ENCODE assay signal across 14 cellular contexts in genomic region chr17:32283745-32284207, GRCh38. TPM values are rescaled to one million over a fixed set of nuclear protein-coding genes. Genes with fewer than 3 reads are reported as not detected.
DNase-seq lines count a peak whose midpoint lies in the region; ATAC-seq, FAIRE-seq and TF ChIP-seq lines count a peak whose summit lies in the region.
"Had no signal": no experiment of that assay in that cellular context is flagged by ENCODE, and none has a peak within 500 bp of the region (broad histone marks: within the 10 kb centered on the region; RNA-seq: fewer than 3 reads in every experiment).

No MANE protein-coding gene starts in this region.

- no peak for FAIRE-seq in K562 (lab: Jason Lieb, UNC)

- TF ChIP-seq EP300 in K562 (IDR thresholded peaks at IDR 0.05; ENCODE audit: low read length) = no peak

- H3K9me3 Mint-ChIP-seq in naive B cell = no peaks in the 10 kb centered on the region
- no peaks in the 10 kb centered on the region for H3K9me3 Mint-ChIP-seq in activated CD4-positive, alpha-beta memory T cell treated with anti-CD3 and anti-CD28 coated beads for 36 hours
- H3K9me3 Mint-ChIP-seq: activated naive CD8-positive, alpha-beta T cell treated with anti-CD3 and anti-CD28 coated beads, Interleukin-2, amount 10 ng/mL, durations not matched to agents 7 days and 5 days; CD4-positive, alpha-beta memory T cell; stimulated activated naive CD8-positive, alpha-beta T cell treated with anti-CD3 and anti-CD28 coated beads, Interleukin-15, amount 100 ng/mL, for 72 hours had no signal

- no peak for TF ChIP-seq POLR2A in K562 (conservative IDR thresholded peaks at IDR 0.05)

- H3K9ac ChIP-seq in K562 (ENCODE audit: insufficient read depth in 1 of 2, low read depth in 2 of 2, low read length in 2 of 2) = peak overlapping the region in 1 of 2 experiments; percentile 28; a peak in 1 of 4 replicates

- TF ChIP-seq RAD21 in K562 (CRISPR knock-in tag; conservative IDR thresholded peaks at IDR 0.05 in 1 of 2, IDR thresholded peaks at IDR 0.05 in 1 of 2) = no peak

- H4K20me1 ChIP-seq in K562 (replicated peaks; ENCODE audit: control insufficient read depth, insufficient read depth, low read length) = no peaks in the 10 kb centered on the region

- no peak overlapping the region for H3K4me3 ChIP-seq in K562

- H3K79me2 ChIP-seq in K562 (ENCODE audit: control insufficient read depth, insufficient read depth, low read length) = no peaks in the 10 kb centered on the region

- ATAC-seq in K562 = no peak
- peak; percentile 59 to 79 for ATAC-seq in naive B cell (ENCODE audit: low read depth in 2 of 2)
- ATAC-seq in left colon = no peak
- ATAC-seq in HG03342 (IDR thresholded peaks at IDR 0.05; ENCODE audit: unreplicated experiment) = no peak
- ATAC-seq: stimulated activated naive CD8-positive, alpha-beta T cell treated with anti-CD3 and anti-CD28 coated beads, Interleukin-15, amount 100 ng/mL, for 72 hours had no signal

- H3K27ac ChIP-seq in K562 (ENCODE audit: extremely low read depth, low read depth, low read length) = no peak overlapping the region
- H3K27ac ChIP-seq: WERI-Rb-1 had no signal

- H3K36me3 Mint-ChIP-seq in naive B cell = no peaks in the 10 kb centered on the region
- H3K36me3 Mint-ChIP-seq in activated CD4-positive, alpha-beta memory T cell treated with anti-CD3 and anti-CD28 coated beads for 36 hours = no peaks in the 10 kb centered on the region
- H3K36me3 Mint-ChIP-seq: activated naive CD8-positive, alpha-beta T cell treated with anti-CD3 and anti-CD28 coated beads, Interleukin-2, amount 10 ng/mL, durations not matched to agents 7 days and 5 days; CD4-positive, alpha-beta memory T cell had no signal

- no peaks in the 10 kb centered on the region; the same call in 2 of the 3 replicates for H3K36me3 ChIP-seq in K562 (ENCODE audit: control insufficient read depth, insufficient read depth, low read length)

- H3K27me3 Mint-ChIP-seq in naive B cell = peaks cover 35 to 62% (median 54%) of the 10 kb centered on the region in 3 donors
- peaks cover 6% of the 10 kb centered on the region for H3K27me3 Mint-ChIP-seq in activated CD4-positive, alpha-beta memory T cell treated with anti-CD3 and anti-CD28 coated beads for 36 hours

- no peak overlapping the region for H3K4me2 ChIP-seq in K562 (ENCODE audit: insufficient read depth, low read length)

- CTCF ChIA-PET in K562 (lab: Yijun Ruan, JAX; ENCODE audit: low intra/inter-chr PET ratio) = no interaction called here
- CTCF ChIA-PET in activated CD4-positive, alpha-beta memory T cell treated with anti-CD3 and anti-CD28 coated beads for 36 hours (lab: Charles Lee) = interaction anchor here (0.7 kb wide), 1 partner anchor 331 kb away, joined by 3 read pairs; no protein-coding TSS in a partner anchor

- H3K4me3 Mint-ChIP-seq in naive B cell = peak overlapping the region in 3 of 8 donors; percentile 37 to 80 (median 45)
- no peak overlapping the region for H3K4me3 Mint-ChIP-seq in activated CD4-positive, alpha-beta memory T cell treated with anti-CD3 and anti-CD28 coated beads for 36 hours
- H3K4me3 Mint-ChIP-seq: activated naive CD8-positive, alpha-beta T cell treated with anti-CD3 and anti-CD28 coated beads, Interleukin-2, amount 10 ng/mL, durations not matched to agents 7 days and 5 days; CD4-positive, alpha-beta memory T cell; stimulated activated naive CD8-positive, alpha-beta T cell treated with anti-CD3 and anti-CD28 coated beads, Interleukin-15, amount 100 ng/mL, for 72 hours had no signal

- peaks cover 50 to 68% of the 10 kb centered on the region in 2 experiments for H3K4me1 ChIP-seq in K562 (replicated peaks in 1 of 2; ENCODE audit: control insufficient read depth in 2 of 2, insufficient read depth in 2 of 2, low read length in 2 of 2)

- POLR2A ChIA-PET in K562 (lab: Yijun Ruan, JAX) = no interaction called here
- POLR2A ChIA-PET in activated CD4-positive, alpha-beta memory T cell treated with anti-CD3 and anti-CD28 coated beads for 36 hours (lab: Charles Lee) = no interaction called here

- H3K9me1 ChIP-seq in K562 (ENCODE audit: control insufficient read depth, insufficient read depth, low read length) = no peaks in the 10 kb centered on the region

- no peaks in the 10 kb centered on the region for H3K27me3 ChIP-seq in K562 (ENCODE audit: control insufficient read depth in 2 of 2, insufficient read depth in 2 of 2, low read length in 2 of 2)

- H3K4me1 Mint-ChIP-seq in naive B cell = peaks cover 9 to 14% (median 13%) of the 10 kb centered on the region in 3 donors
- H3K4me1 Mint-ChIP-seq in activated CD4-positive, alpha-beta memory T cell treated with anti-CD3 and anti-CD28 coated beads for 36 hours (ENCODE audit: low read depth) = no peaks in the 10 kb centered on the region
- H3K4me1 Mint-ChIP-seq: CD4-positive, alpha-beta memory T cell; stimulated activated naive CD8-positive, alpha-beta T cell treated with anti-CD3 and anti-CD28 coated beads, Interleukin-15, amount 100 ng/mL, for 72 hours had no signal

- peak overlapping the region in 1 of 6 donors; percentile 37 for H3K27ac Mint-ChIP-seq in naive B cell
- no peak overlapping the region for H3K27ac Mint-ChIP-seq in activated CD4-positive, alpha-beta memory T cell treated with anti-CD3 and anti-CD28 coated beads for 36 hours
- H3K27ac Mint-ChIP-seq: activated naive CD8-positive, alpha-beta T cell treated with anti-CD3 and anti-CD28 coated beads, Interleukin-2, amount 10 ng/mL, durations not matched to agents 7 days and 5 days; stimulated activated naive CD8-positive, alpha-beta T cell treated with anti-CD3 and anti-CD28 coated beads, Interleukin-15, amount 100 ng/mL, for 72 hours had no signal

- no peak for TF ChIP-seq CTCF in K562 (IDR thresholded peaks at IDR 0.05 in 2 of 3, conservative IDR thresholded peaks at IDR 0.05 in 1 of 3; ENCODE audit: insufficient read depth in 2 of 3, low read depth in 1 of 3, low read length in 3 of 3)

- in situ Hi-C loops in K562 (cut with MboI) = no loop called here

- peak overlapping the region; percentile 63; the same call in 1 of the 2 replicates for H2AFZ ChIP-seq in K562 (ENCODE audit: low read depth, low read length)

- intact Hi-C loops in K562 (cut with micrococcal nuclease) = no loop called here
- intact Hi-C loops in activated CD4-positive, alpha-beta memory T cell treated with anti-CD3 and anti-CD28 coated beads for 36 hours (cut with micrococcal nuclease) = no loop called here
- intact Hi-C loops in left colon (cut with DNase I, micrococcal nuclease) = no loop called here

- H3K9me3 ChIP-seq in K562 (replicated peaks; ENCODE audit: control insufficient read depth, insufficient read depth, low read depth, low read length) = no peaks in the 10 kb centered on the region

- DNase-seq in COLO829 (ENCODE audit: low spot score) = peak; percentile 50
- DNase-seq in HS-5 (ENCODE audit: low read depth) = peak; percentile 11
- peak in 2 of 4 experiments; percentile 59 to 63 for DNase-seq in K562 (ENCODE audit: extremely low read depth in 1 of 4, low spot score in 3 of 4)
- no peak for DNase-seq in naive B cell
- no peak for DNase-seq in activated CD8-positive, alpha-beta memory T cell treated with anti-CD3 and anti-CD28 coated beads, Interleukin-2, amount 50 U/mL, for 48 hours
- no peak for DNase-seq in activated CD4-positive, alpha-beta memory T cell treated with anti-CD3 and anti-CD28 coated beads for 36 hours
- no peak for DNase-seq in left colon
- DNase-seq: activated naive CD8-positive, alpha-beta T cell treated with anti-CD3 and anti-CD28 coated beads, Interleukin-2, amount 10 ng/mL, durations not matched to agents 7 days and 5 days; CD4-positive, alpha-beta memory T cell; erythroblast; stimulated activated CD4-positive, alpha-beta T cell treated with anti-CD3 and anti-CD28 coated beads, Interleukin-4, amount 100 ng/mL, for 24 hours; stimulated activated naive CD8-positive, alpha-beta T cell treated with anti-CD3 and anti-CD28 coated beads, Interleukin-15, amount 100 ng/mL, for 72 hours; WERI-Rb-1 had no signal

- BruUV-seq in K562 (replicated peaks; lab: Mats Ljungman, UMichigan) = no TSS peak

- WGBS in K562 (ENCODE audit: insufficient coverage, low coverage, missing lambda C conversion rate) = 50% methylated on average over 19 of the region's 20 CpGs

RNA-seq across cellular contexts. Expression of gene RHBDL3, which starts 18.1 kb away (rescaled TPM):
- 0.26 and 0.76 TPM in 2 replicates for total RNA-seq in K562 (2011; cell fraction: chromatin; rRNA removed; ENCODE audit: low replicate concordance)
- 0.33 and 0.53 TPM in 2 replicates for total RNA-seq in K562 (2011; cell fraction: nucleolus; rRNA removed)
- 0.37 and 0.69 TPM in 2 replicates for total RNA-seq in K562 (2011; cell fraction: nucleoplasm; rRNA removed)
- total RNA-seq in K562 (2014; rRNA removed) (0.08 and 0.09 TPM in 2 replicates), K562 (2014; rRNA removed; fragmentation: Illumina TruSeq; extraction: Trizol) (0.03 and 0.07 TPM in 2 replicates), K562 (2015; rRNA removed; fragmentation: Illumina TruSeq; extraction: Trizol) (0.08 TPM in 1 of 2 replicates, not detected in the other), K562 (2021) (0.13 and 0.31 TPM in 2 replicates), left colon (under 1 TPM; 0.50 to 0.73 TPM)
- polyA plus RNA-seq in K562 (2011; rRNA removed) (0.07 and 0.22 TPM in 2 replicates), K562 (2014; fragmentation: Illumina TruSeq; extraction: Trizol) (0.03 and 0.06 TPM in 2 replicates), K562 (2014; fragmentation: Nextera tagmentation; extraction: Ambion mirVana) (not detected), K562 (2014; rRNA removed) (0.01 TPM in 1 of 2 replicates, not detected in the other), naive B cell (ENCODE audit: low read depth in 6 of 6) (not detected)
- polyA plus RNA-seq in K562 (2011; cell fraction: cytosol; rRNA removed) = 0.10 and 0.54 TPM in 2 replicates
- 0.06 and 0.46 TPM in 2 replicates for polyA plus RNA-seq in K562 (2011; cell fraction: nucleus; rRNA removed)
- polyA plus RNA-seq in K562 (2012) = 0.03 and 0.05 TPM in 2 replicates
- polyA minus RNA-seq in K562 (2011; rRNA and poly(A)+ RNA removed) = 0.06 and 0.32 TPM in 2 replicates
- not detected in 2 replicates for polyA minus RNA-seq in K562 (2011; cell fraction: cytosol; rRNA and poly(A)+ RNA removed)
- not detected in 2 replicates for polyA minus RNA-seq in K562 (2011; cell fraction: nucleus; rRNA and poly(A)+ RNA removed)
- under 1 TPM in 1 of 2 experiments, not detected in 1; 0.17 TPM for total RNA-seq in activated CD4-positive, alpha-beta memory T cell treated with anti-CD3 and anti-CD28 coated beads for 36 hours
- total RNA-seq: CD4-positive, alpha-beta memory T cell had no signal
- polyA plus RNA-seq: CD4-positive, alpha-beta memory T cell had no signal

RNA-seq across cellular contexts. Expression of gene C17orf75, which starts 58.2 kb away (rescaled TPM):
- total RNA-seq in K562 (2011; cell fraction: chromatin; rRNA removed; ENCODE audit: low replicate concordance) = 21.1 and 30.2 TPM in 2 replicates
- 10.5 and 11.2 TPM in 2 replicates for total RNA-seq in K562 (2011; cell fraction: nucleolus; rRNA removed)
- total RNA-seq in K562 (2011; cell fraction: nucleoplasm; rRNA removed) = 21.6 and 26.5 TPM in 2 replicates
- total RNA-seq in K562 (2014; rRNA removed) = 17.4 and 24.8 TPM in 2 replicates
- 21.2 and 22.4 TPM in 2 replicates for total RNA-seq in K562 (2014; rRNA removed; fragmentation: Illumina TruSeq; extraction: Trizol)
- 15.0 and 16.1 TPM in 2 replicates for total RNA-seq in K562 (2015; rRNA removed; fragmentation: Illumina TruSeq; extraction: Trizol)
- total RNA-seq in K562 (2021) = 17.3 and 18.5 TPM in 2 replicates
- 14.1 and 26.1 TPM in 2 replicates for polyA plus RNA-seq in K562 (2011; rRNA removed)
- polyA plus RNA-seq in K562 (2011; cell fraction: cytosol; rRNA removed) = 5.5 and 8.6 TPM in 2 replicates
- 11.0 and 15.2 TPM in 2 replicates for polyA plus RNA-seq in K562 (2011; cell fraction: nucleus; rRNA removed)
- 18.6 and 24.7 TPM in 2 replicates for polyA plus RNA-seq in K562 (2012)
- polyA plus RNA-seq in K562 (2014; fragmentation: Illumina TruSeq; extraction: Trizol) = 15.1 and 15.5 TPM in 2 replicates
- polyA plus RNA-seq in K562 (2014; fragmentation: Nextera tagmentation; extraction: Ambion mirVana) = 10 to 100 TPM; 49.6 to 55.7 TPM
- 17.0 and 20.4 TPM in 2 replicates for polyA plus RNA-seq in K562 (2014; rRNA removed)
- polyA minus RNA-seq in K562 (2011; rRNA and poly(A)+ RNA removed) = 9.7 and 16.0 TPM in 2 replicates
- polyA minus RNA-seq in K562 (2011; cell fraction: cytosol; rRNA and poly(A)+ RNA removed) = 4.6 and 7.2 TPM in 2 replicates
- 4.6 and 5.6 TPM in 2 replicates for polyA minus RNA-seq in K562 (2011; cell fraction: nucleus; rRNA and poly(A)+ RNA removed)
- 10 to 100 TPM in 3 of 6 donors, 1 to 10 TPM in 3; 4.5 to 12.4 (median 9.6) TPM for polyA plus RNA-seq in naive B cell (ENCODE audit: low read depth in 6 of 6)
- 10 to 100 TPM; 25.6 to 28.5 TPM for total RNA-seq in activated CD4-positive, alpha-beta memory T cell treated with anti-CD3 and anti-CD28 coated beads for 36 hours
- total RNA-seq in left colon = 10 to 100 TPM; 11.2 to 11.3 TPM

Comparison
In these comparisons a context has a peak if more than half of its experiments do, and no peak if none do; other contexts are left out.
1. DNase-seq: peak in COLO829 (single experiment) and HS-5 (single experiment); none in naive B cell (single experiment), activated CD8-positive, alpha-beta memory T cell treated with anti-CD3 and anti-CD28 coated beads, Interleukin-2, amount 50 U/mL, for 48 hours (single experiment), activated CD4-positive, alpha-beta memory T cell treated with anti-CD3 and anti-CD28 coated beads for 36 hours (single experiment) and left colon (0 of 2).
2. ATAC-seq: peak in naive B cell (2 of 2); none in K562 (single experiment), left colon (single experiment) and HG03342 (single experiment).